10 cellular contexts compared by ENCODE assay signal in genomic region chr2:97992836-97993825, GRCh38. TPM values are rescaled to one million over a fixed set of nuclear protein-coding genes. Genes with fewer than 3 reads are reported as not detected.
A peak's percentile ranks its signal among the peaks of the same experiment; 100 is the strongest.
DNase-seq lines count a peak whose midpoint lies in the region; ATAC-seq and TF ChIP-seq lines count a peak whose summit lies in the region.
"Had no signal": no experiment of that assay in that cellular context is flagged by ENCODE, and none has a peak within 500 bp of the region (broad histone marks: within the 10 kb centered on the region; RNA-seq: fewer than 3 reads in every experiment).

No MANE protein-coding gene starts in this region.

- TF ChIP-seq RAD21 in HCT116 (IDR thresholded peaks at IDR 0.05; ENCODE audit: low read depth), result no peak

- DNase-seq in AG10803 (ENCODE audit: low read depth) (peak; percentile 9), HCT116 (ENCODE audit: low read depth, low spot score) (no peak), lower lobe of right lung (no peak), mucosa of descending colon (no peak), DMS153 treated with DMSO at 0.1 percent for 48 hours (lab: John Stamatoyannopoulos, UW; ENCODE audit: unreplicated experiment) (no peak), D341Med (ENCODE audit: low spot score) (no peak)
- DNase-seq in activated naive CD8-positive, alpha-beta T cell treated with anti-CD3 and anti-CD28 coated beads for 36 hours, result no peak
- no peak for DNase-seq in activated CD4-positive, CD25-positive, alpha-beta regulatory T cell treated with anti-CD3 and anti-CD28 coated beads, Interleukin-2, amount 50 U/mL, for 72 hours
- DNase-seq: Right ventricle myocardium superior, thyroid gland had no signal

- H3K4me3 Mint-ChIP-seq in activated naive CD8-positive, alpha-beta T cell treated with anti-CD3 and anti-CD28 coated beads for 36 hours, result peak overlapping the region; percentile 97

- peaks cover 75% of the 10 kb centered on the region for H3K79me2 ChIP-seq in HCT116 (ENCODE audit: insufficient read depth, low read length)

- peaks cover 8% of the 10 kb centered on the region for H3K36me3 Mint-ChIP-seq in activated naive CD8-positive, alpha-beta T cell treated with anti-CD3 and anti-CD28 coated beads for 36 hours

- intact Hi-C loops in HCT116 (cut with micrococcal nuclease), result loop anchor here (10.0 kb wide), 1 partner anchor 272 kb away; no protein-coding TSS in a partner anchor
- intact Hi-C loops in lower lobe of right lung (cut with DNase I), result no loop called here
- intact Hi-C loops in mucosa of descending colon (cut with DNase I, micrococcal nuclease), result no loop called here

- H3K27me3 ChIP-seq in HCT116 (ENCODE audit: insufficient read depth, low read length), result no peaks in the 10 kb centered on the region
- H3K27me3 ChIP-seq in lower lobe of right lung (ENCODE audit: low read depth), result no peaks in the 10 kb centered on the region
- H3K27me3 ChIP-seq: thyroid gland had no signal

- H3K9me3 ChIP-seq in HCT116 (ENCODE audit: control insufficient read depth in 1 of 2, insufficient read depth in 1 of 2, low read depth in 1 of 2, low read length in 2 of 2) (peaks cover 0 to 2% of the 10 kb centered on the region in 2 experiments; a peak in 1 of 4 replicates), lower lobe of right lung (no peaks in the 10 kb centered on the region), mucosa of descending colon (peaks cover 7% of the 10 kb centered on the region)
- H3K9me3 ChIP-seq: thyroid gland had no signal

- H3K4me1 ChIP-seq in HCT116 (ENCODE audit: control insufficient read depth in 1 of 2, insufficient read depth in 2 of 2, low read length in 2 of 2) (peaks cover 7 to 40% of the 10 kb centered on the region in 2 experiments; a peak in 3 of 4 replicates), lower lobe of right lung (peaks cover 54% of the 10 kb centered on the region), mucosa of descending colon (ENCODE audit: low read depth) (peaks cover 34% of the 10 kb centered on the region)

- H3K4me3 ChIP-seq in AG10803 (ENCODE audit: low read length) (peak overlapping the region; percentile 88), HCT116 (replicated peaks in 1 of 2; ENCODE audit: low read depth in 1 of 2, low read length in 2 of 2) (no peak overlapping the region; a peak in 2 of 4 replicates), lower lobe of right lung (peak overlapping the region; percentile 82), mucosa of descending colon (no peak overlapping the region)

- H3K27ac Mint-ChIP-seq in activated naive CD8-positive, alpha-beta T cell treated with anti-CD3 and anti-CD28 coated beads for 36 hours, result no peak overlapping the region

- RAD21 ChIA-PET in HCT116 (lab: Charles Lee; ENCODE audit: low non-redundant PET in 1 of 2, low total read pairs in 2 of 2, uncharacterized antibody in 2 of 2, unreplicated experiment in 2 of 2), result no interaction called here

- POLR2A ChIA-PET in HCT116 (lab: Charles Lee), result no interaction called here

- H3K27ac ChIP-seq in HCT116 (ENCODE audit: low read depth, low read length) (no peak overlapping the region), lower lobe of right lung (no peak overlapping the region)

- no peak for ATAC-seq in HCT116
- no peak for ATAC-seq in lower lobe of right lung
- ATAC-seq in mucosa of descending colon, result no peak

- TF ChIP-seq CTCF in AG10803 (conservative IDR thresholded peaks at IDR 0.05; ENCODE audit: low read length) (no peak), HCT116 (IDR thresholded peaks at IDR 0.05 in 2 of 3, conservative IDR thresholded peaks at IDR 0.05 in 1 of 3; ENCODE audit: borderline replicate concordance in 1 of 3, insufficient read depth in 1 of 3, low read depth in 2 of 3, low read length in 2 of 3) (no peak), lower lobe of right lung (IDR thresholded peaks at IDR 0.05) (no peak), mucosa of descending colon (IDR thresholded peaks at IDR 0.05) (no peak)

- H3K4me1 Mint-ChIP-seq in activated naive CD8-positive, alpha-beta T cell treated with anti-CD3 and anti-CD28 coated beads for 36 hours, result peaks cover 41% of the 10 kb centered on the region

- no peaks in the 10 kb centered on the region for H3K9me2 ChIP-seq in HCT116 (ENCODE audit: insufficient read depth)

- H3K9ac ChIP-seq in HCT116 (ENCODE audit: low read length), result no peak overlapping the region

- CTCF ChIA-PET in HCT116 (lab: Charles Lee), result no interaction called here

- no peak overlapping the region for H2AFZ ChIP-seq in HCT116 (ENCODE audit: low read depth, low read length, poor library complexity, severe bottlenecking)

- H3K27me3 Mint-ChIP-seq in activated naive CD8-positive, alpha-beta T cell treated with anti-CD3 and anti-CD28 coated beads for 36 hours, result no peaks in the 10 kb centered on the region

- H3K36me3 ChIP-seq in HCT116 (ENCODE audit: control insufficient read depth in 1 of 2, insufficient read depth in 2 of 2, low read length in 2 of 2) (no peaks in the 10 kb centered on the region), lower lobe of right lung (no peaks in the 10 kb centered on the region), mucosa of descending colon (ENCODE audit: low read depth) (no peaks in the 10 kb centered on the region)
- H3K36me3 ChIP-seq: thyroid gland had no signal

- no TSS peak for BruUV-seq in HCT116 (replicated peaks; lab: Mats Ljungman, UMichigan)

- peak overlapping the region; percentile 80 for H3K4me2 ChIP-seq in HCT116 (ENCODE audit: low read length)

- peaks cover 6% of the 10 kb centered on the region for H3K9me3 Mint-ChIP-seq in activated naive CD8-positive, alpha-beta T cell treated with anti-CD3 and anti-CD28 coated beads for 36 hours

- TF ChIP-seq POLR2A in HCT116 (IDR thresholded peaks at IDR 0.05; ENCODE audit: borderline replicate concordance, extremely low read depth, insufficient read depth, insufficient read length), result no peak

- peaks cover 4% of the 10 kb centered on the region; the same call in 1 of the 2 replicates for H4K20me1 ChIP-seq in HCT116 (ENCODE audit: insufficient read depth)

TF ChIP-seq in HCT116, 20 proteins besides CTCF, POLR2A, EP300 and RAD21:
- TF ChIP-seq ZFX (IDR thresholded peaks at IDR 0.05), result no peak
- TF ChIP-seq EZH2 (IDR thresholded peaks at IDR 0.05), result no peak
- no peak for TF ChIP-seq MAX (IDR thresholded peaks at IDR 0.05)
TF ChIP-seq in HCT116: peak in this region for 0.

RNA-seq across cellular contexts. Expression of gene TMEM131, which starts 2.6 kb away (rescaled TPM):
- total RNA-seq in HCT116 (2021; ENCODE audit: unreplicated experiment), result 51.5 TPM
- 18.4 and 24.5 TPM in 2 replicates for polyA plus RNA-seq in HCT116 (2012)
- total RNA-seq in activated naive CD8-positive, alpha-beta T cell treated with anti-CD3 and anti-CD28 coated beads for 36 hours, result 10 to 100 TPM; 25.2 to 27.9 TPM
- total RNA-seq in lower lobe of right lung, result 42.2 TPM
- total RNA-seq in mucosa of descending colon, result 100 to 1,000 TPM in 1 of 3 donors, 10 to 100 TPM in 2; 58.3 to 110 (median 67.7) TPM

Comparison
In these comparisons a context has a peak if more than half of its experiments do, and no peak if none do; other contexts are left out.
1. H3K4me3 ChIP-seq: peak in AG10803 (single experiment) and lower lobe of right lung (single experiment); none in HCT116 (0 of 2) and mucosa of descending colon (single experiment).